19 cellular contexts compared by ENCODE assay signal in genomic region chr3:127654374-127654773, GRCh38.
"Had no signal": no experiment of that assay in that cellular context is flagged by ENCODE, and none has a peak within 500 bp of the region (broad histone marks: within the 10 kb centered on the region; RNA-seq: fewer than 3 reads in every experiment).

No MANE protein-coding gene starts in this region.

- H3K36me3 ChIP-seq: esophagus squamous epithelium, left ventricle myocardium inferior, right atrium auricular region, spleen, suprapubic skin, tibial artery had no signal

- H3K27ac ChIP-seq: epithelial cell of prostate, esophagus squamous epithelium, left ventricle myocardium inferior, parathyroid adenoma, right atrium auricular region, spleen, suprapubic skin had no signal

- H3K9me3 ChIP-seq: esophagus squamous epithelium, left ventricle myocardium inferior, right atrium auricular region, spleen, suprapubic skin, tibial artery had no signal

- DNase-seq: activated B cell treated with CpG ODN at 0.5 μM for 24 hours; activated CD4-positive, alpha-beta T cell treated with anti-CD3 and anti-CD28 coated beads, Interleukin-2, amount 50 U/mL, for 1 hour; activated effector memory CD4-positive, alpha-beta T cell treated with anti-CD3 and anti-CD28 coated beads, Interleukin-2, amount 50 U/mL, for 16 hours; activated naive CD4-positive, alpha-beta T cell treated with anti-CD3 and anti-CD28 coated beads for 36 hours; activated naive CD8-positive, alpha-beta T cell treated with anti-CD3 and anti-CD28 coated beads for 36 hours; activated T-cell treated with anti-CD3 and anti-CD28 coated beads, Interleukin-2, amount 50 U/mL, for 1 hour; dermis blood vessel endothelial cell; effector CD4-positive, alpha-beta T cell; esophagus squamous epithelium; kidney glomerular epithelial cell; left ventricle myocardium inferior; naive B cell; spleen; stimulated activated naive CD4-positive, alpha-beta T cell had no signal

- H3K4me3 ChIP-seq: esophagus squamous epithelium, left ventricle myocardium inferior, right atrium auricular region, spleen, suprapubic skin, tibial artery had no signal

- H3K27me3 ChIP-seq: esophagus squamous epithelium, right atrium auricular region, suprapubic skin, tibial artery had no signal
